ENCODE assay signal across 1 cellular context in genomic region chr4:10737335-10737734, GRCh38.
TF ChIP-seq lines count a peak whose summit lies in the region.

No MANE protein-coding gene starts in this region.

TF ChIP-seq in GM23338, 12 proteins besides CTCF, POLR2A, EP300 and RAD21 (continued from another document):
- TF ChIP-seq ZNF462 (CRISPR knock-in tag; IDR thresholded peaks at IDR 0.05): no peak
- no peak for TF ChIP-seq CREB1 (CRISPR knock-in tag; IDR thresholded peaks at IDR 0.05; ENCODE audit: low read depth)
- TF ChIP-seq JUNB (IDR thresholded peaks at IDR 0.05; ENCODE audit: unreplicated experiment): no peak
- no peak for TF ChIP-seq EZH2phosphoT487 (IDR thresholded peaks at IDR 0.05; ENCODE audit: unreplicated experiment)
TF ChIP-seq in GM23338: peak in this region for 0.
